In genomic region chr16:82459580-82460256, GRCh38 we compare ENCODE assay signal across 28 cellular contexts.
"Had no signal": no experiment of that assay in that cellular context is flagged by ENCODE, and none has a peak within 500 bp of the region (broad histone marks: within the 10 kb centered on the region; RNA-seq: fewer than 3 reads in every experiment).

No MANE protein-coding gene starts in this region.

- H3K27me3 Mint-ChIP-seq: activated CD4-positive, alpha-beta T cell treated with anti-CD3 and anti-CD28 coated beads, Interleukin-2, amount 10 ng/mL, durations not matched to agents 7 days and 5 days had no signal

- H3K27ac Mint-ChIP-seq: activated CD4-positive, alpha-beta T cell treated with anti-CD3 and anti-CD28 coated beads for 36 hours; activated CD4-positive, alpha-beta T cell treated with anti-CD3 and anti-CD28 coated beads, Interleukin-2, amount 10 ng/mL, durations not matched to agents 7 days and 5 days; activated CD8-positive, alpha-beta T cell treated with anti-CD3 and anti-CD28 coated beads, Interleukin-2, amount 10 ng/mL, durations not matched to agents 7 days and 5 days; activated naive CD4-positive, alpha-beta T cell treated with anti-CD3 and anti-CD28 coated beads for 36 hours; activated naive CD4-positive, alpha-beta T cell treated with anti-CD3 and anti-CD28 coated beads, Interleukin-2, amount 50 U/mL, for 72 hours; activated T-cell treated with anti-CD3 and anti-CD28 coated beads, Interleukin-2, amount 50 U/mL, for 24 hours; activated T-helper 1 cell treated with anti-CD3 and anti-CD28 coated beads, Interleukin-12 subunit alpha, Interleukin-12 subunit beta, Interleukin-2, Interleukin-4 antibody, amounts not matched to agents 30 ng/mL and 10 ng/mL and 1 ng/mL, durations not matched to agents 14 hours and 24 hours and 36 hours; T-helper 1 cell treated with Interleukin-12 subunit alpha and Interleukin-12 subunit beta and Interleukin-4 antibody, amounts not matched to agents 30 μg/mL and 1 μg/mL, for 36 hours; T-helper 2 cell treated with Interferon-gamma antibody and Interleukin-4, amounts not matched to agents 5 μg/mL and 100 μg/mL, for 36 hours; WTC11 had no signal

- ATAC-seq: activated CD4-positive, alpha-beta T cell treated with anti-CD3 and anti-CD28 coated beads for 36 hours; activated CD4-positive, CD25-positive, alpha-beta regulatory T cell treated with anti-CD3 and anti-CD28 coated beads, Interleukin-2, amount 50 U/mL, for 24 hours; activated CD8-positive, alpha-beta T cell treated with anti-CD3 and anti-CD28 coated beads, Interleukin-2, amount 10 ng/mL, durations not matched to agents 7 days and 5 days; activated naive CD4-positive, alpha-beta T cell treated with anti-CD3 and anti-CD28 coated beads, Interleukin-2, amount 50 U/mL, for 72 hours; body of pancreas; Panc1; WTC11 had no signal

- H3K4me1 Mint-ChIP-seq: activated CD4-positive, alpha-beta T cell treated with anti-CD3 and anti-CD28 coated beads for 36 hours; activated CD4-positive, alpha-beta T cell treated with anti-CD3 and anti-CD28 coated beads, Interleukin-2, amount 10 ng/mL, durations not matched to agents 7 days and 5 days; WTC11 had no signal

- H3K36me3 Mint-ChIP-seq: WTC11 had no signal

- H3K4me3 Mint-ChIP-seq: activated CD4-positive, alpha-beta T cell treated with anti-CD3 and anti-CD28 coated beads for 36 hours; activated CD4-positive, alpha-beta T cell treated with anti-CD3 and anti-CD28 coated beads, Interleukin-2, amount 10 ng/mL, durations not matched to agents 7 days and 5 days; activated CD8-positive, alpha-beta T cell treated with anti-CD3 and anti-CD28 coated beads, Interleukin-2, amount 10 ng/mL, durations not matched to agents 7 days and 5 days; activated naive CD4-positive, alpha-beta T cell treated with anti-CD3 and anti-CD28 coated beads for 36 hours; activated T-cell treated with anti-CD3 and anti-CD28 coated beads, Interleukin-2, amount 50 U/mL, for 24 hours; activated T-helper 1 cell treated with anti-CD3 and anti-CD28 coated beads, Interleukin-12 subunit alpha, Interleukin-12 subunit beta, Interleukin-2, Interleukin-4 antibody, amounts not matched to agents 30 ng/mL and 10 ng/mL and 1 ng/mL, durations not matched to agents 14 hours and 24 hours and 36 hours; T-helper 1 cell treated with Interleukin-12 subunit alpha and Interleukin-12 subunit beta and Interleukin-4 antibody, amounts not matched to agents 30 μg/mL and 1 μg/mL, for 36 hours; T-helper 2 cell treated with Interferon-gamma antibody and Interleukin-4, amounts not matched to agents 5 μg/mL and 100 μg/mL, for 36 hours; WTC11 had no signal

- DNase-seq: activated CD4-positive, alpha-beta T cell treated with anti-CD3 and anti-CD28 coated beads for 36 hours; activated CD4-positive, alpha-beta T cell treated with anti-CD3 and anti-CD28 coated beads, Interleukin-2, amount 10 ng/mL, durations not matched to agents 7 days and 5 days; activated CD4-positive, alpha-beta T cell treated with anti-CD3 and anti-CD28 coated beads, Interleukin-2, amount 50 U/mL, for 48 hours; activated CD8-positive, alpha-beta T cell treated with anti-CD3 and anti-CD28 coated beads, Interleukin-2, amount 10 ng/mL, durations not matched to agents 7 days and 5 days; activated gamma-delta T cell treated with Interleukin-2 at 50 U/mL for 16 hours; activated naive CD4-positive, alpha-beta T cell treated with anti-CD3 and anti-CD28 coated beads for 36 hours; activated T-cell treated with anti-CD3 and anti-CD28 coated beads, Interleukin-2, amount 50 U/mL, for 24 hours; adrenal gland; body of pancreas; cerebellar nuclear complex; MM.1S; MV-4-11; NCI-H1092; NCI-H146; NCI-H187 treated with DMSO at 0.1 percent for 48 hours; NCI-H2081; NCI-H345; NCI-H524 treated with DMSO at 0.1 percent for 48 hours; NCI-H82; SHP77 treated with DMSO at 0.1 percent for 48 hours; SK-N-SH had no signal

- H3K9me3 Mint-ChIP-seq: activated CD4-positive, alpha-beta T cell treated with anti-CD3 and anti-CD28 coated beads, Interleukin-2, amount 10 ng/mL, durations not matched to agents 7 days and 5 days; activated naive CD4-positive, alpha-beta T cell treated with anti-CD3 and anti-CD28 coated beads for 36 hours; activated naive CD4-positive, alpha-beta T cell treated with anti-CD3 and anti-CD28 coated beads, Interleukin-2, amount 50 U/mL, for 72 hours; activated T-cell treated with anti-CD3 and anti-CD28 coated beads, Interleukin-2, amount 50 U/mL, for 24 hours; activated T-helper 1 cell treated with anti-CD3 and anti-CD28 coated beads, Interleukin-12 subunit alpha, Interleukin-12 subunit beta, Interleukin-2, Interleukin-4 antibody, amounts not matched to agents 30 ng/mL and 10 ng/mL and 1 ng/mL, durations not matched to agents 14 hours and 24 hours and 36 hours; T-helper 1 cell treated with Interleukin-12 subunit alpha and Interleukin-12 subunit beta and Interleukin-4 antibody, amounts not matched to agents 30 μg/mL and 1 μg/mL, for 36 hours; T-helper 2 cell treated with Interferon-gamma antibody and Interleukin-4, amounts not matched to agents 5 μg/mL and 100 μg/mL, for 36 hours; WTC11 had no signal
